ENCODE assay signal across 34 cellular contexts in the genomic region with DNA sequence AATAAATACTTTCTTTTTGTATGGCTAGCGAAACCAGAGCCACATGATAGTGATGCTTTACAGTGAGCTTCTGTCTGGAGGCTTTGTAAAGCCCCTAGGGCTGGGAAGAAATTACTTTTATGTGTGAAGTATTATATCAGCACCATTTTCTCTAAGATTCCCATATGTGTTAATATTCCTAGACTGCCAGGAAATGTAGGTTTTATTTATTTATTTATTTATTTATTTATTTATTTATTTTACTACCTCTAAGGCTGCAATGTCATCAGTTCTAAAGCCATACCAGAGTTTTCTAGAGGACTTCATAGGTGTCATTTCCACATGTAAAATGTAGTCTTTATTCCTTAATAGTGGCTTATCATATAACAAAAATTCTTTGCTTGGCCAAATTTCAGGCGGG. TPM values are rescaled to one million over a fixed set of nuclear protein-coding genes. Genes with fewer than 3 reads are reported as not detected.
"Had no signal": no experiment of that assay in that cellular context is flagged by ENCODE, and none has a peak within 500 bp of the region (broad histone marks: within the 10 kb centered on the region; RNA-seq: fewer than 3 reads in every experiment).

No MANE protein-coding gene starts in this region.

- H3K4me2 ChIP-seq: KMS-11, SK-N-SH had no signal

- H3K4me1 ChIP-seq: Peyer's patch, SJSA1 had no signal

- H3K9me3 ChIP-seq: MG63, Peyer's patch, SJSA1, SK-N-SH had no signal

- H3K36me3 ChIP-seq: MG63, Peyer's patch, SJSA1 had no signal

- H3K27me3 ChIP-seq: MG63, Peyer's patch had no signal

- H3K4me3 ChIP-seq: MG63, Peyer's patch, SJSA1 had no signal

- H3K9ac ChIP-seq: KMS-11, SK-N-SH had no signal

- DNase-seq: Kasumi-1, MG63, NCI-H1048, NCI-H1092 treated with DMSO at 0.1 percent for 48 hours, NCI-H1105 treated with DMSO at 0.1 percent for 48 hours, NCI-H1417, NCI-H1436, NCI-H146, NCI-H1694, NCI-H187, NCI-H1930, NCI-H2029 treated with DMSO at 0.1 percent for 48 hours, NCI-H2081 treated with DMSO at 0.1 percent for 48 hours, NCI-H2107, NCI-H2171, NCI-H226, NCI-H446 treated with DMSO at 0.1 percent for 48 hours, NCI-H510A, NCI-H524, NCI-H526, NCI-H69, NCI-H748 treated with DMSO at 0.1 percent for 48 hours, NCI-H82, OCI-M1, PC-3, Right ventricle myocardium superior, RPMI8226, SHP77 treated with DMSO at 0.1 percent for 48 hours, SK-N-SH, SW 1271 had no signal

- H3K27ac ChIP-seq: KMS-11, Peyer's patch, SJSA1 had no signal

RNA-seq across cellular contexts. Expression of gene CHI3L1, which starts 4.4 kb away (rescaled TPM):
- total RNA-seq: M059J, PC-3, SJSA1 had no signal
- polyA plus RNA-seq: SK-N-SH had no signal

RNA-seq across cellular contexts. Expression of gene MYBPH, which starts 15.3 kb away (rescaled TPM):
- total RNA-seq: M059J, PC-3, Peyer's patch, Right ventricle myocardium superior, SJSA1 had no signal

RNA-seq across cellular contexts. Expression of gene CHIT1, which starts 38.5 kb away (rescaled TPM):
- total RNA-seq: M059J, PC-3, SJSA1 had no signal
- polyA plus RNA-seq: SK-N-SH had no signal
